ENCODE assay signal across 8 cellular contexts in genomic region chrX:87900320-87900908, GRCh38.
A peak's percentile ranks its signal among the peaks of the same experiment; 100 is the strongest.
DNase-seq lines count a peak whose midpoint lies in the region; ATAC-seq and TF ChIP-seq lines count a peak whose summit lies in the region.

No MANE protein-coding gene starts in this region.

- no peaks in the 10 kb centered on the region for H3K4me1 ChIP-seq in tibial nerve

- TF ChIP-seq CTCF in tibial nerve (IDR thresholded peaks at IDR 0.05): no peak
- TF ChIP-seq CTCF in WTC11 (IDR thresholded peaks at IDR 0.05): no peak

- no peaks in the 10 kb centered on the region for H3K27me3 Mint-ChIP-seq in immature natural killer cell (ENCODE audit: low read depth in 3 of 3)
- H3K27me3 Mint-ChIP-seq in WTC11 (ENCODE audit: low read depth): no peaks in the 10 kb centered on the region

- H3K9me3 Mint-ChIP-seq in immature natural killer cell (peaks cover 0 to 2% (median under 1%) of the 10 kb centered on the region in 6 donors), WTC11 (peaks cover 8% of the 10 kb centered on the region)

- ATAC-seq in GM18867 (IDR thresholded peaks at IDR 0.05; ENCODE audit: unreplicated experiment): peak; percentile 69
- ATAC-seq in GM21786 (IDR thresholded peaks at IDR 0.05; ENCODE audit: unreplicated experiment): peak; percentile 79
- ATAC-seq in WTC11: no peak

- no peaks in the 10 kb centered on the region for H3K36me3 Mint-ChIP-seq in immature natural killer cell
- no peaks in the 10 kb centered on the region for H3K36me3 Mint-ChIP-seq in WTC11

- CTCF ChIA-PET in WTC11 (lab: Charles Lee): no interaction called here

- H3K27ac ChIP-seq in tibial nerve (no peak overlapping the region), substantia nigra (ENCODE audit: low read depth, low read length, poor library complexity, severe bottlenecking) (no peak overlapping the region)

- WGBS in tibial nerve, 2 donors: 63 to 66% methylated on average over 8 of the region's 8 CpGs

- no peak for TF ChIP-seq POLR2A in tibial nerve (IDR thresholded peaks at IDR 0.05)

- peak; percentile 28 for DNase-seq in KBM-7
- peak; percentile 12 to 49 (median 15) for DNase-seq in immature natural killer cell
- DNase-seq in tibial nerve (ENCODE audit: low spot score in 2 of 2): no peak
- no peak for DNase-seq in activated CD4-positive, CD25-positive, alpha-beta regulatory T cell (lab: John Stamatoyannopoulos, UW)
- DNase-seq in substantia nigra (lab: John Stamatoyannopoulos, UW): no peak
- no peak for DNase-seq in WTC11 (ENCODE audit: low spot score)

- H3K4me1 Mint-ChIP-seq in immature natural killer cell: peaks cover 9 to 14% of the 10 kb centered on the region in 2 donors
- H3K4me1 Mint-ChIP-seq in WTC11: peaks cover 16% of the 10 kb centered on the region

- H3K4me3 ChIP-seq in tibial nerve: peak overlapping the region in 2 of 4 donors; percentile 12 to 15

- no peaks in the 10 kb centered on the region for H3K9me3 ChIP-seq in tibial nerve

- in situ Hi-C loops in KBM-7 (cut with MboI; ENCODE audit: low pct_unique_long_range_greater_than_20kb, low sequenced_read_pairs): no loop called here

- POLR2A ChIA-PET in WTC11 (lab: Charles Lee): no interaction called here

- no peak for TF ChIP-seq EP300 in tibial nerve (IDR thresholded peaks at IDR 0.05)

- H3K36me3 ChIP-seq in tibial nerve: no peaks in the 10 kb centered on the region

- H3K4me3 Mint-ChIP-seq in immature natural killer cell: peak overlapping the region in 4 of 5 donors; percentile 13 to 77 (median 36)
- H3K4me3 Mint-ChIP-seq in WTC11: no peak overlapping the region

- H3K27ac Mint-ChIP-seq in immature natural killer cell (peak overlapping the region in 3 of 6 donors; percentile 50 to 81 (median 69)), WTC11 (no peak overlapping the region)

- no peaks in the 10 kb centered on the region for H3K27me3 ChIP-seq in tibial nerve

TF ChIP-seq in WTC11, 78 proteins besides CTCF, POLR2A, EP300 and RAD21:
- TF ChIP-seq ZNF416 (CRISPR knock-in tag; IDR thresholded peaks at IDR 0.05) (no peak), GRHL2 (CRISPR knock-in tag; IDR thresholded peaks at IDR 0.05; ENCODE audit: insufficient replicate concordance, severe bottlenecking) (no peak), TP53 (CRISPR knock-in tag; IDR thresholded peaks at IDR 0.05) (no peak), CBFB (CRISPR knock-in tag; IDR thresholded peaks at IDR 0.05; ENCODE audit: low read depth) (no peak), ATF1 (CRISPR knock-in tag; IDR thresholded peaks at IDR 0.05) (no peak), ZSCAN18 (CRISPR knock-in tag; IDR thresholded peaks at IDR 0.05) (no peak), ZNF396 (CRISPR knock-in tag; IDR thresholded peaks at IDR 0.05; ENCODE audit: borderline replicate concordance) (no peak), PREB (CRISPR knock-in tag; IDR thresholded peaks at IDR 0.05; ENCODE audit: borderline replicate concordance) (no peak), TEAD1 (CRISPR knock-in tag; IDR thresholded peaks at IDR 0.05) (no peak), ZNF138 (CRISPR knock-in tag; conservative IDR thresholded peaks at IDR 0.05) (no peak), FOXJ3 (CRISPR knock-in tag; IDR thresholded peaks at IDR 0.05; ENCODE audit: borderline replicate concordance) (no peak), HMGXB4 (CRISPR knock-in tag; IDR thresholded peaks at IDR 0.05) (no peak), SP1 (CRISPR knock-in tag; conservative IDR thresholded peaks at IDR 0.05) (no peak), NR2C2 (CRISPR knock-in tag; IDR thresholded peaks at IDR 0.05) (no peak)
- TF ChIP-seq, protein P1, sequence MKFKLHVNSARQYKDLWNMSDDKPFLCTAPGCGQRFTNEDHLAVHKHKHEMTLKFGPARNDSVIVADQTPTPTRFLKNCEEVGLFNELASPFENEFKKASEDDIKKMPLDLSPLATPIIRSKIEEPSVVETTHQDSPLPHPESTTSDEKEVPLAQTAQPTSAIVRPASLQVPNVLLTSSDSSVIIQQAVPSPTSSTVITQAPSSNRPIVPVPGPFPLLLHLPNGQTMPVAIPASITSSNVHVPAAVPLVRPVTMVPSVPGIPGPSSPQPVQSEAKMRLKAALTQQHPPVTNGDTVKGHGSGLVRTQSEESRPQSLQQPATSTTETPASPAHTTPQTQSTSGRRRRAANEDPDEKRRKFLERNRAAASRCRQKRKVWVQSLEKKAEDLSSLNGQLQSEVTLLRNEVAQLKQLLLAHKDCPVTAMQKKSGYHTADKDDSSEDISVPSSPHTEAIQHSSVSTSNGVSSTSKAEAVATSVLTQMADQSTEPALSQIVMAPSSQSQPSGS (CRISPR knock-in tag; IDR thresholded peaks at IDR 0.05; ENCODE audit: borderline replicate concordance, low read depth): no peak

Comparison
In these comparisons a context has a peak if more than half of its experiments do, and no peak if none do; other contexts are left out.
1. DNase-seq: peak in KBM-7 (single experiment) and immature natural killer cell (3 of 3); none in tibial nerve (0 of 2), activated CD4-positive, CD25-positive, alpha-beta regulatory T cell (0 of 4), substantia nigra (0 of 49) and WTC11 (single experiment).